Comparison of ENCODE assay signal across 1 cellular context in the genomic region with DNA sequence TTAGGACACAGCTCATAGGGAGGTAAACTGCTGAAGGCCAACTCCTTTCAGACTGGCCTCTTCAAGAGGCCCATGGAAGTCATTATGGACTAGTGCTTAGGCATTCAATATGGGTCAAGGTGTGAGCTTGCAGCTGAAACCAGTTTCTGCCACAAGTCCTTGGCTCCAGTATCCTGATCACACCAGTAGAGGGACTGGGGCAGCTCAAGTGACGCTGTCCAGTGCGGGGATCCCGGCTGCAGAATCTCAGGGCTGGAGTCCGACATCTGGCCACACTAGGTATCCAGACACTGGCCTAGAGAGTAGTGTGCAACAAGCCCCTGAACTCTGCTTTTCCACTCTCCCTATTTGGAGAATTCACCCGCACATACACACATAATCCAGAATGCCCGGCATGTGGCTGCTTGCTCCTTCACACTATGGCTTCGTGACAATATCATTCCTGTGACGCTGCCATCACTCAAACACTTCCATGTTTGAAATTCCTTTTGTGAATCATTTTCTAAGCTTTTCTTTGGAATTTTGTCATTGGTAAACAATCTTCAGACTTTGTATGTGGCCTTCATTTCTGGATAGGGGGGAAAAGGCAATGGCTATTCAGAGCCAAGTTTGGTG.
TF ChIP-seq lines count a peak whose summit lies in the region.

No MANE protein-coding gene starts in this region.

TF ChIP-seq in IMR-90, 13 proteins besides CTCF, POLR2A, EP300 and RAD21:
- 0 out of 2 replicates have a peak, but pooled peaks have one; percentile 32 for TF ChIP-seq BHLHE40 (IDR thresholded peaks at IDR 0.05; ENCODE audit: low read depth, low read length)
- no peak for TF ChIP-seq CEBPB (IDR thresholded peaks at IDR 0.05; ENCODE audit: low read depth, low read length)
- no peak for TF ChIP-seq FOS (IDR thresholded peaks at IDR 0.05; ENCODE audit: low read depth, low read length)
- no peak for TF ChIP-seq MAFK (IDR thresholded peaks at IDR 0.05; ENCODE audit: low read depth, low read length)
TF ChIP-seq in IMR-90: peak in this region for 1.
